Comparison of ENCODE assay signal across 23 cellular contexts in the genomic region with DNA sequence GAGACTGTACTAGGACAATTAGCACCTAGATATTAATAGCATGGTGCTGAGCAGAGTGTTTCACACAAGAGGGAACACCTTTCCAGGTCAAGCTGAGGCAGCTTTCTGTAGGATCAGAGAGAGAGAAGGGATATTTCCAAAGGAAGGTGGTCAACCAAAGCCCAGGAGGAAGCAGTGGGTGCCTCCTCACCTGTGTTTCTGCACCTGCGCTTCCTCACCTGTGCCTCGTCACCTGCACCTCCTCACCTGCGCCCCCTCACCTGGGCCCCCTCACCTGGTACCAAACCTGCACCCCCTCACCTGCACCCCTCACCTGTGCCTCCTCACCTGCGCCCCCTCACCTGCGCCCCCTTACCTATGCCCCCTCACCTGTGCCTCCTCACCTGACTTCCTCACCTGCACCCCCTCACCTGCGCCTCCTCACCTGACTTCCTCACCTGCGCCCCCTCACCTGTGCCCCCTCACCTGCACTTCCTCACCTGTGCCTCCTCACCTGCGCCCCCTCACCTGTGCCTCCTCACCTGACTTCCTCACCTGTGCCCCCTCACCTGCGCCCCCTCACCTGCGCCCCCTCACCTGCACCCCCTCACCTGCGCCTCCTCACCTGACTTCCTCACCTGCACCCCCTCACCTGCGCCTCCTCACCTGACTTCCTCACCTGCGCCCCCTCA.
A peak's percentile ranks its signal among the peaks of the same experiment; 100 is the strongest.
DNase-seq lines count a peak whose midpoint lies in the region; ATAC-seq and TF ChIP-seq lines count a peak whose summit lies in the region.
"Had no signal": no experiment of that assay in that cellular context is flagged by ENCODE, and none has a peak within 500 bp of the region (broad histone marks: within the 10 kb centered on the region; RNA-seq: fewer than 3 reads in every experiment).

No MANE protein-coding gene starts in this region.

- H3K79me2 ChIP-seq in DND-41 (ENCODE audit: insufficient read depth, low read length) (no peaks in the 10 kb centered on the region), GM23248 (ENCODE audit: insufficient read depth) (no peaks in the 10 kb centered on the region)

- TF ChIP-seq POLR2A in erythroblast (IDR thresholded peaks at IDR 0.05; ENCODE audit: low read length) = no peak
- no peak for TF ChIP-seq POLR2A in tibial nerve (IDR thresholded peaks at IDR 0.05)

- no peak overlapping the region for H3K27ac ChIP-seq in DND-41 (ENCODE audit: low read length)
- H3K27ac ChIP-seq in GM23248 = no peak overlapping the region
- H3K27ac ChIP-seq in tibial nerve = no peak overlapping the region
- no peak overlapping the region for H3K27ac ChIP-seq in CD4-positive, alpha-beta T cell (ENCODE audit: low read depth, low read length)
- H3K27ac ChIP-seq: BLaER1, PC-9, RWPE1 had no signal

- H3K27ac Mint-ChIP-seq in stimulated activated effector memory CD8-positive, alpha-beta T cell treated with anti-CD3 and anti-CD28 coated beads, Interleukin-12 subunit alpha, Interleukin-12 subunit beta, amount 100 ng/mL, for 72 hours = no peak overlapping the region
- no peak overlapping the region for H3K27ac Mint-ChIP-seq in CD4-positive, alpha-beta T cell
- H3K27ac Mint-ChIP-seq: CD4-positive, alpha-beta memory T cell had no signal

- H3K9ac ChIP-seq in DND-41 (ENCODE audit: low read depth, low read length) (no peak overlapping the region), GM23248 (no peak overlapping the region)
- H3K9ac ChIP-seq: BLaER1, SK-N-SH had no signal

- 0 out of 3 replicates have a peak, but pooled peaks have one; percentile 44 for ATAC-seq in DND-41 (ENCODE audit: insufficient read depth, low read depth)
- peak; percentile 32 for ATAC-seq in stimulated activated effector memory CD8-positive, alpha-beta T cell treated with anti-CD3 and anti-CD28 coated beads, Interleukin-12 subunit alpha, Interleukin-12 subunit beta, amount 100 ng/mL, for 72 hours
- no peak for ATAC-seq in CD4-positive, alpha-beta T cell (ENCODE audit: poor library complexity)

- no peaks in the 10 kb centered on the region for H3K27me3 ChIP-seq in DND-41 (ENCODE audit: insufficient read depth, low read length, poor library complexity)
- H3K27me3 ChIP-seq in GM23248 (replicated peaks; ENCODE audit: insufficient read depth) = no peaks in the 10 kb centered on the region
- no peaks in the 10 kb centered on the region for H3K27me3 ChIP-seq in tibial nerve
- H3K27me3 ChIP-seq in CD4-positive, alpha-beta T cell (ENCODE audit: control insufficient read depth, insufficient read depth, low read length) = no peaks in the 10 kb centered on the region
- H3K27me3 ChIP-seq: BLaER1 had no signal

- no peaks in the 10 kb centered on the region for H3K4me1 Mint-ChIP-seq in stimulated activated effector memory CD8-positive, alpha-beta T cell treated with anti-CD3 and anti-CD28 coated beads, Interleukin-12 subunit alpha, Interleukin-12 subunit beta, amount 100 ng/mL, for 72 hours
- no peaks in the 10 kb centered on the region for H3K4me1 Mint-ChIP-seq in CD4-positive, alpha-beta T cell (ENCODE audit: low read depth)
- H3K4me1 Mint-ChIP-seq: CD4-positive, alpha-beta memory T cell had no signal

- TF ChIP-seq CTCF in DND-41 (IDR thresholded peaks at IDR 0.05; ENCODE audit: borderline replicate concordance, extremely low read depth, low read length, poor library complexity, severe bottlenecking) = no peak
- TF ChIP-seq CTCF in tibial nerve (IDR thresholded peaks at IDR 0.05) = no peak
- TF ChIP-seq CTCF in CD4-positive, alpha-beta T cell (IDR thresholded peaks at IDR 0.05) = no peak

- no peaks in the 10 kb centered on the region for H3K4me1 ChIP-seq in DND-41 (ENCODE audit: insufficient read depth, low read length)
- no peaks in the 10 kb centered on the region for H3K4me1 ChIP-seq in GM23248 (ENCODE audit: insufficient read depth)
- no peaks in the 10 kb centered on the region for H3K4me1 ChIP-seq in tibial nerve
- H3K4me1 ChIP-seq: BLaER1 had no signal

- no peaks in the 10 kb centered on the region for H3K27me3 Mint-ChIP-seq in CD4-positive, alpha-beta T cell

- DNase-seq in DND-41 (no peak), GM23248 (peak; percentile 8), erythroblast (lab: John Stamatoyannopoulos, UW) (peak; percentile 59 to 63), NCI-H1694 treated with DMSO at 0.1 percent for 48 hours (lab: John Stamatoyannopoulos, UW) (no peak), tibial nerve (ENCODE audit: low spot score in 2 of 2) (no peak)
- DNase-seq in stimulated activated effector memory CD8-positive, alpha-beta T cell treated with anti-CD3 and anti-CD28 coated beads, Interleukin-12 subunit alpha, Interleukin-12 subunit beta, amount 100 ng/mL, for 72 hours (ENCODE audit: low spot score in 2 of 2) = no peak
- DNase-seq in CD4-positive, alpha-beta T cell = no peak
- DNase-seq: ACHN; CD4-positive, alpha-beta memory T cell; DMS53; EL; Kasumi-1; NCI-H1092; NCI-H146; NCI-H2029 treated with DMSO at 0.1 percent for 48 hours; NCI-H226; NCI-H510A treated with DMSO at 0.1 percent for 48 hours; NCI-H748 treated with DMSO at 0.1 percent for 48 hours; PC-9; SHP77 treated with DMSO at 0.1 percent for 48 hours; SK-N-SH had no signal

- H3K4me3 Mint-ChIP-seq in stimulated activated effector memory CD8-positive, alpha-beta T cell treated with anti-CD3 and anti-CD28 coated beads, Interleukin-12 subunit alpha, Interleukin-12 subunit beta, amount 100 ng/mL, for 72 hours = no peak overlapping the region
- no peak overlapping the region for H3K4me3 Mint-ChIP-seq in CD4-positive, alpha-beta T cell
- H3K4me3 Mint-ChIP-seq: CD4-positive, alpha-beta memory T cell had no signal

- WGBS in GM23248 (ENCODE audit: low coverage in 1 of 2, low lambda C conversion rate in 2 of 2, missing lambda C conversion rate in 2 of 2), 2 experiments = 70% methylated on average over 13 of the region's 13 CpGs; no CpG with 5 or more reads in 1 of the 2 experiments
- WGBS in tibial nerve, 2 donors = 79 to 90% methylated on average over 11 to 13 of the region's 13 CpGs

- H2AFZ ChIP-seq in DND-41 (ENCODE audit: low read depth, low read length) (no peak overlapping the region), GM23248 (no peak overlapping the region)
- H2AFZ ChIP-seq: PC-9 had no signal

- no peak for TF ChIP-seq EP300 in tibial nerve (IDR thresholded peaks at IDR 0.05)

- H3K9me3 Mint-ChIP-seq in stimulated activated effector memory CD8-positive, alpha-beta T cell treated with anti-CD3 and anti-CD28 coated beads, Interleukin-12 subunit alpha, Interleukin-12 subunit beta, amount 100 ng/mL, for 72 hours = no peaks in the 10 kb centered on the region
- no peaks in the 10 kb centered on the region for H3K9me3 Mint-ChIP-seq in CD4-positive, alpha-beta T cell
- H3K9me3 Mint-ChIP-seq: CD4-positive, alpha-beta memory T cell had no signal

- CTCF ChIA-PET in CD4-positive, alpha-beta T cell (lab: Charles Lee) = no interaction called here

- H3K36me3 Mint-ChIP-seq in stimulated activated effector memory CD8-positive, alpha-beta T cell treated with anti-CD3 and anti-CD28 coated beads, Interleukin-12 subunit alpha, Interleukin-12 subunit beta, amount 100 ng/mL, for 72 hours = peaks cover 8% of the 10 kb centered on the region
- no peaks in the 10 kb centered on the region for H3K36me3 Mint-ChIP-seq in CD4-positive, alpha-beta T cell (ENCODE audit: low read depth)
- H3K36me3 Mint-ChIP-seq: CD4-positive, alpha-beta memory T cell had no signal

- H3K9me3 ChIP-seq in DND-41 (ENCODE audit: insufficient read depth, low read length, severe bottlenecking) = no peaks in the 10 kb centered on the region
- H3K9me3 ChIP-seq in GM23248 (ENCODE audit: low read depth) = no peaks in the 10 kb centered on the region
- H3K9me3 ChIP-seq in tibial nerve = no peaks in the 10 kb centered on the region
- H3K9me3 ChIP-seq in CD4-positive, alpha-beta T cell (ENCODE audit: control insufficient read depth, low read length) = no peaks in the 10 kb centered on the region
- H3K9me3 ChIP-seq: BLaER1, SK-N-SH had no signal

- intact Hi-C loops in CD4-positive, alpha-beta T cell (cut with DNase I, micrococcal nuclease) = no loop called here

- H3K4me2 ChIP-seq in DND-41 (ENCODE audit: insufficient read depth, low read length) = no peak overlapping the region
- no peak overlapping the region for H3K4me2 ChIP-seq in GM23248 (ENCODE audit: unreplicated experiment)
- H3K4me2 ChIP-seq: BLaER1, PC-9, SK-N-SH had no signal

- no peaks in the 10 kb centered on the region for H3F3A ChIP-seq in GM23248 (ENCODE audit: insufficient read depth)

- in situ Hi-C loops in GM23248 (cut with MboI) = no loop called here

- POLR2A ChIA-PET in CD4-positive, alpha-beta T cell (lab: Charles Lee) = no interaction called here

- H3K36me3 ChIP-seq in DND-41 (ENCODE audit: insufficient read depth, low read length) = no peaks in the 10 kb centered on the region
- H3K36me3 ChIP-seq in GM23248 (ENCODE audit: low read depth) = no peaks in the 10 kb centered on the region
- H3K36me3 ChIP-seq in tibial nerve = no peaks in the 10 kb centered on the region
- H3K36me3 ChIP-seq: BLaER1 had no signal

- no peaks in the 10 kb centered on the region for H3K9me2 ChIP-seq in GM23248 (ENCODE audit: insufficient read depth)
- H3K9me2 ChIP-seq: SK-N-SH had no signal

- H4K20me1 ChIP-seq in DND-41 (ENCODE audit: insufficient read depth, low read length) = no peaks in the 10 kb centered on the region
- no peaks in the 10 kb centered on the region for H4K20me1 ChIP-seq in GM23248 (ENCODE audit: insufficient read depth)
- H4K20me1 ChIP-seq: BLaER1 had no signal

- H3K4me3 ChIP-seq in DND-41 (ENCODE audit: low read depth in 1 of 2, low read length in 2 of 2) (no peak overlapping the region), GM23248 (no peak overlapping the region), tibial nerve (no peak overlapping the region)
- H3K4me3 ChIP-seq: BLaER1, PC-9 had no signal

Comparison
In these comparisons a context has a peak if more than half of its experiments do, and no peak if none do; other contexts are left out.
1. DNase-seq: peak in GM23248 (single experiment) and erythroblast (2 of 2); none in DND-41 (single experiment), stimulated activated effector memory CD8-positive, alpha-beta T cell treated with anti-CD3 and anti-CD28 coated beads, Interleukin-12 subunit alpha, Interleukin-12 subunit beta, amount 100 ng/mL, for 72 hours (0 of 2), NCI-H1694 treated with DMSO at 0.1 percent for 48 hours (single experiment), tibial nerve (0 of 2) and CD4-positive, alpha-beta T cell (0 of 10).